Comparison of ENCODE assay signal across 1 cellular context in the genomic region with DNA sequence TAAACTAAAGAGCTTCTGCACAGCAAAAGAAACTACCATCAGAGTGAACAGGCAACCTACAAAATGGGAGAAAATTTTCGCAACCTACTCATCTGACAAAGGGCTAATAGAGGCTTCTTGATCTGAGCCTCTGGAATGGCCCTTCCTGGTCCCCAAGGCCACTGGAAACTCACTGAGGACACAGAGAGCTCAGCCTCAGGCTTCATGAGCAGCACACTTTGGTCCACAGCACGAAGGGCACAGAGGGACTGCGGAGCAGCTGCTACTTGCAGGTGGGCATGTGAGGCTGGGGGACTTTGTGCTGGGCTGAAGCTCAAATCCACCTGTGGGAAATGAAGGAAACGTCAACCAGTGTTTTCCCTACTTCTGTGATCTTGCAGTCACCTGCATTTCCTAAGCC.
TF ChIP-seq lines count a peak whose summit lies in the region.

No MANE protein-coding gene starts in this region.

TF ChIP-seq in HepG2, 621 proteins besides CTCF, POLR2A, EP300 and RAD21 (continued from another document):
- TF ChIP-seq, protein P1, sequence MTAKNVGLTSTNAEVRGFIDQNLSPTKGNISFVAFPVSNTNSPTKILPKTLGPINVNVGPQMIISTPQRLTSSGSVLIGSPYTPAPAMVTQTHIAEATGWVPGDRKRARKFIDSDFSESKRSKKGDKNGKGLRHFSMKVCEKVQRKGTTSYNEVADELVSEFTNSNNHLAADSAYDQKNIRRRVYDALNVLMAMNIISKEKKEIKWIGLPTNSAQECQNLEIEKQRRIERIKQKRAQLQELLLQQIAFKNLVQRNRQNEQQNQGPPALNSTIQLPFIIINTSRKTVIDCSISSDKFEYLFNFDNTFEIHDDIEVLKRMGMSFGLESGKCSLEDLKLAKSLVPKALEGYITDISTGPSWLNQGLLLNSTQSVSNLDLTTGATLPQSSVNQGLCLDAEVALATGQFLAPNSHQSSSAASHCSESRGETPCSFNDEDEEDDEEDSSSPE (CRISPR knock-in tag; IDR thresholded peaks at IDR 0.05) = no peak
- TF ChIP-seq TOE1 (CRISPR knock-in tag; IDR thresholded peaks at IDR 0.05) = no peak
- TF ChIP-seq ZNF207 (IDR thresholded peaks at IDR 0.05; ENCODE audit: borderline replicate concordance) = no peak
- peak; percentile 33; the same call in 1 of the 2 replicates for TF ChIP-seq SALL1 (CRISPR knock-in tag; IDR thresholded peaks at IDR 0.05)
- TF ChIP-seq ZNF333 (CRISPR knock-in tag; IDR thresholded peaks at IDR 0.05; ENCODE audit: borderline replicate concordance) = no peak
- TF ChIP-seq TCF7 (IDR thresholded peaks at IDR 0.05; ENCODE audit: low read depth) = no peak
- TF ChIP-seq, protein P2, sequence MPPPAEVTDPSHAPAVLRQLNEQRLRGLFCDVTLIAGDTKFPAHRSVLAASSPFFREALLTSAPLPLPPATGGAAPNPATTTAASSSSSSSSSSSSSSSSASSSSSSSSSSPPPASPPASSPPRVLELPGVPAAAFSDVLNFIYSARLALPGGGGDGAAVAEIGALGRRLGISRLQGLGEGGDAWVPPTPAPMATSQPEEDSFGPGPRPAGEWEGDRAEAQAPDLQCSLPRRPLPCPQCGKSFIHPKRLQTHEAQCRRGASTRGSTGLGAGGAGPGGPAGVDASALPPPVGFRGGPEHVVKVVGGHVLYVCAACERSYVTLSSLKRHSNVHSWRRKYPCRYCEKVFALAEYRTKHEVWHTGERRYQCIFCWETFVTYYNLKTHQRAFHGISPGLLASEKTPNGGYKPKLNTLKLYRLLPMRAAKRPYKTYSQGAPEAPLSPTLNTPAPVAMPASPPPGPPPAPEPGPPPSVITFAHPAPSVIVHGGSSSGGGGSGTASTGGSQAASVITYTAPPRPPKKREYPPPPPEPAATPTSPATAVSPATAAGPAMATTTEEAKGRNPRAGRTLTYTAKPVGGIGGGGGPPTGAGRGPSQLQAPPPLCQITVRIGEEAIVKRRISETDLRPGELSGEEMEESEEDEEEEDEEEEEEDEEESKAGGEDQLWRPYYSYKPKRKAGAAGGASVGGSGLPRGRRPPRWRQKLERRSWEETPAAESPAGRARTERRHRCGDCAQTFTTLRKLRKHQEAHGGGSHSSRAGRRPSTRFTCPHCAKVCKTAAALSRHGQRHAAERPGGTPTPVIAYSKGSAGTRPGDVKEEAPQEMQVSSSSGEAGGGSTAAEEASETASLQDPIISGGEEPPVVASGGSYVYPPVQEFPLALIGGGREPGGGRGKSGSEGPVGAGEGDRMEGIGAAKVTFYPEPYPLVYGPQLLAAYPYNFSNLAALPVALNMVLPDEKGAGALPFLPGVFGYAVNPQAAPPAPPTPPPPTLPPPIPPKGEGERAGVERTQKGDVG (CRISPR knock-in tag; IDR thresholded peaks at IDR 0.05; ENCODE audit: borderline replicate concordance) = no peak
- TF ChIP-seq POGZ (CRISPR knock-in tag; IDR thresholded peaks at IDR 0.05) = 0 out of 2 replicates have a peak, but pooled peaks have one; percentile 20
- TF ChIP-seq RCOR2 (CRISPR knock-in tag; IDR thresholded peaks at IDR 0.05) = no peak
- TF ChIP-seq HNF4A (CRISPR knock-in tag; IDR thresholded peaks at IDR 0.05) = peak; percentile 64
- TF ChIP-seq ZNF496 (CRISPR knock-in tag; IDR thresholded peaks at IDR 0.05; ENCODE audit: insufficient replicate concordance) = no peak
- TF ChIP-seq, protein P3, sequence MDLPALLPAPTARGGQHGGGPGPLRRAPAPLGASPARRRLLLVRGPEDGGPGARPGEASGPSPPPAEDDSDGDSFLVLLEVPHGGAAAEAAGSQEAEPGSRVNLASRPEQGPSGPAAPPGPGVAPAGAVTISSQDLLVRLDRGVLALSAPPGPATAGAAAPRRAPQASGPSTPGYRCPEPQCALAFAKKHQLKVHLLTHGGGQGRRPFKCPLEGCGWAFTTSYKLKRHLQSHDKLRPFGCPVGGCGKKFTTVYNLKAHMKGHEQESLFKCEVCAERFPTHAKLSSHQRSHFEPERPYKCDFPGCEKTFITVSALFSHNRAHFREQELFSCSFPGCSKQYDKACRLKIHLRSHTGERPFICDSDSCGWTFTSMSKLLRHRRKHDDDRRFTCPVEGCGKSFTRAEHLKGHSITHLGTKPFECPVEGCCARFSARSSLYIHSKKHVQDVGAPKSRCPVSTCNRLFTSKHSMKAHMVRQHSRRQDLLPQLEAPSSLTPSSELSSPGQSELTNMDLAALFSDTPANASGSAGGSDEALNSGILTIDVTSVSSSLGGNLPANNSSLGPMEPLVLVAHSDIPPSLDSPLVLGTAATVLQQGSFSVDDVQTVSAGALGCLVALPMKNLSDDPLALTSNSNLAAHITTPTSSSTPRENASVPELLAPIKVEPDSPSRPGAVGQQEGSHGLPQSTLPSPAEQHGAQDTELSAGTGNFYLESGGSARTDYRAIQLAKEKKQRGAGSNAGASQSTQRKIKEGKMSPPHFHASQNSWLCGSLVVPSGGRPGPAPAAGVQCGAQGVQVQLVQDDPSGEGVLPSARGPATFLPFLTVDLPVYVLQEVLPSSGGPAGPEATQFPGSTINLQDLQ (CRISPR knock-in tag; IDR thresholded peaks at IDR 0.05) = no peak
- TF ChIP-seq, protein P4, sequence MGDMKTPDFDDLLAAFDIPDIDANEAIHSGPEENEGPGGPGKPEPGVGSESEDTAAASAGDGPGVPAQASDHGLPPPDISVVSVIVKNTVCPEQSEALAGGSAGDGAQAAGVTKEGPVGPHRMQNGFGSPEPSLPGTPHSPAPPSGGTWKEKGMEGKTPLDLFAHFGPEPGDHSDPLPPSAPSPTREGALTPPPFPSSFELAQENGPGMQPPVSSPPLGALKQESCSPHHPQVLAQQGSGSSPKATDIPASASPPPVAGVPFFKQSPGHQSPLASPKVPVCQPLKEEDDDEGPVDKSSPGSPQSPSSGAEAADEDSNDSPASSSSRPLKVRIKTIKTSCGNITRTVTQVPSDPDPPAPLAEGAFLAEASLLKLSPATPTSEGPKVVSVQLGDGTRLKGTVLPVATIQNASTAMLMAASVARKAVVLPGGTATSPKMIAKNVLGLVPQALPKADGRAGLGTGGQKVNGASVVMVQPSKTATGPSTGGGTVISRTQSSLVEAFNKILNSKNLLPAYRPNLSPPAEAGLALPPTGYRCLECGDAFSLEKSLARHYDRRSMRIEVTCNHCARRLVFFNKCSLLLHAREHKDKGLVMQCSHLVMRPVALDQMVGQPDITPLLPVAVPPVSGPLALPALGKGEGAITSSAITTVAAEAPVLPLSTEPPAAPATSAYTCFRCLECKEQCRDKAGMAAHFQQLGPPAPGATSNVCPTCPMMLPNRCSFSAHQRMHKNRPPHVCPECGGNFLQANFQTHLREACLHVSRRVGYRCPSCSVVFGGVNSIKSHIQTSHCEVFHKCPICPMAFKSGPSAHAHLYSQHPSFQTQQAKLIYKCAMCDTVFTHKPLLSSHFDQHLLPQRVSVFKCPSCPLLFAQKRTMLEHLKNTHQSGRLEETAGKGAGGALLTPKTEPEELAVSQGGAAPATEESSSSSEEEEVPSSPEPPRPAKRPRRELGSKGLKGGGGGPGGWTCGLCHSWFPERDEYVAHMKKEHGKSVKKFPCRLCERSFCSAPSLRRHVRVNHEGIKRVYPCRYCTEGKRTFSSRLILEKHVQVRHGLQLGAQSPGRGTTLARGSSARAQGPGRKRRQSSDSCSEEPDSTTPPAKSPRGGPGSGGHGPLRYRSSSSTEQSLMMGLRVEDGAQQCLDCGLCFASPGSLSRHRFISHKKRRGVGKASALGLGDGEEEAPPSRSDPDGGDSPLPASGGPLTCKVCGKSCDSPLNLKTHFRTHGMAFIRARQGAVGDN (CRISPR knock-in tag; IDR thresholded peaks at IDR 0.05) = peak; percentile 39; the same call in 1 of the 2 replicates
- TF ChIP-seq MLLT10 (CRISPR knock-in tag; IDR thresholded peaks at IDR 0.05) = no peak
- TF ChIP-seq, protein P5, sequence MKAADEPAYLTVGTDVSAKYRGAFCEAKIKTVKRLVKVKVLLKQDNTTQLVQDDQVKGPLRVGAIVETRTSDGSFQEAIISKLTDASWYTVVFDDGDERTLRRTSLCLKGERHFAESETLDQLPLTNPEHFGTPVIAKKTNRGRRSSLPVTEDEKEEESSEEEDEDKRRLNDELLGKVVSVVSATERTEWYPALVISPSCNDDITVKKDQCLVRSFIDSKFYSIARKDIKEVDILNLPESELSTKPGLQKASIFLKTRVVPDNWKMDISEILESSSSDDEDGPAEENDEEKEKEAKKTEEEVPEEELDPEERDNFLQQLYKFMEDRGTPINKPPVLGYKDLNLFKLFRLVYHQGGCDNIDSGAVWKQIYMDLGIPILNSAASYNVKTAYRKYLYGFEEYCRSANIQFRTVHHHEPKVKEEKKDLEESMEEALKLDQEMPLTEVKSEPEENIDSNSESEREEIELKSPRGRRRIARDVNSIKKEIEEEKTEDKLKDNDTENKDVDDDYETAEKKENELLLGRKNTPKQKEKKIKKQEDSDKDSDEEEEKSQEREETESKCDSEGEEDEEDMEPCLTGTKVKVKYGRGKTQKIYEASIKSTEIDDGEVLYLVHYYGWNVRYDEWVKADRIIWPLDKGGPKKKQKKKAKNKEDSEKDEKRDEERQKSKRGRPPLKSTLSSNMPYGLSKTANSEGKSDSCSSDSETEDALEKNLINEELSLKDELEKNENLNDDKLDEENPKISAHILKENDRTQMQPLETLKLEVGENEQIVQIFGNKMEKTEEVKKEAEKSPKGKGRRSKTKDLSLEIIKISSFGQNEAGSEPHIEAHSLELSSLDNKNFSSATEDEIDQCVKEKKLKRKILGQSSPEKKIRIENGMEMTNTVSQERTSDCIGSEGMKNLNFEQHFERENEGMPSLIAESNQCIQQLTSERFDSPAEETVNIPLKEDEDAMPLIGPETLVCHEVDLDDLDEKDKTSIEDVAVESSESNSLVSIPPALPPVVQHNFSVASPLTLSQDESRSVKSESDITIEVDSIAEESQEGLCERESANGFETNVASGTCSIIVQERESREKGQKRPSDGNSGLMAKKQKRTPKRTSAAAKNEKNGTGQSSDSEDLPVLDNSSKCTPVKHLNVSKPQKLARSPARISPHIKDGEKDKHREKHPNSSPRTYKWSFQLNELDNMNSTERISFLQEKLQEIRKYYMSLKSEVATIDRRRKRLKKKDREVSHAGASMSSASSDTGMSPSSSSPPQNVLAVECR (CRISPR knock-in tag; IDR thresholded peaks at IDR 0.05; ENCODE audit: borderline replicate concordance) = no peak
- TF ChIP-seq, protein P6, sequence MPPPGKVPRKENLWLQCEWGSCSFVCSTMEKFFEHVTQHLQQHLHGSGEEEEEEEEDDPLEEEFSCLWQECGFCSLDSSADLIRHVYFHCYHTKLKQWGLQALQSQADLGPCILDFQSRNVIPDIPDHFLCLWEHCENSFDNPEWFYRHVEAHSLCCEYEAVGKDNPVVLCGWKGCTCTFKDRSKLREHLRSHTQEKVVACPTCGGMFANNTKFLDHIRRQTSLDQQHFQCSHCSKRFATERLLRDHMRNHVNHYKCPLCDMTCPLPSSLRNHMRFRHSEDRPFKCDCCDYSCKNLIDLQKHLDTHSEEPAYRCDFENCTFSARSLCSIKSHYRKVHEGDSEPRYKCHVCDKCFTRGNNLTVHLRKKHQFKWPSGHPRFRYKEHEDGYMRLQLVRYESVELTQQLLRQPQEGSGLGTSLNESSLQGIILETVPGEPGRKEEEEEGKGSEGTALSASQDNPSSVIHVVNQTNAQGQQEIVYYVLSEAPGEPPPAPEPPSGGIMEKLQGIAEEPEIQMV (CRISPR knock-in tag; IDR thresholded peaks at IDR 0.05; ENCODE audit: low read depth) = no peak
- TF ChIP-seq, protein P7, sequence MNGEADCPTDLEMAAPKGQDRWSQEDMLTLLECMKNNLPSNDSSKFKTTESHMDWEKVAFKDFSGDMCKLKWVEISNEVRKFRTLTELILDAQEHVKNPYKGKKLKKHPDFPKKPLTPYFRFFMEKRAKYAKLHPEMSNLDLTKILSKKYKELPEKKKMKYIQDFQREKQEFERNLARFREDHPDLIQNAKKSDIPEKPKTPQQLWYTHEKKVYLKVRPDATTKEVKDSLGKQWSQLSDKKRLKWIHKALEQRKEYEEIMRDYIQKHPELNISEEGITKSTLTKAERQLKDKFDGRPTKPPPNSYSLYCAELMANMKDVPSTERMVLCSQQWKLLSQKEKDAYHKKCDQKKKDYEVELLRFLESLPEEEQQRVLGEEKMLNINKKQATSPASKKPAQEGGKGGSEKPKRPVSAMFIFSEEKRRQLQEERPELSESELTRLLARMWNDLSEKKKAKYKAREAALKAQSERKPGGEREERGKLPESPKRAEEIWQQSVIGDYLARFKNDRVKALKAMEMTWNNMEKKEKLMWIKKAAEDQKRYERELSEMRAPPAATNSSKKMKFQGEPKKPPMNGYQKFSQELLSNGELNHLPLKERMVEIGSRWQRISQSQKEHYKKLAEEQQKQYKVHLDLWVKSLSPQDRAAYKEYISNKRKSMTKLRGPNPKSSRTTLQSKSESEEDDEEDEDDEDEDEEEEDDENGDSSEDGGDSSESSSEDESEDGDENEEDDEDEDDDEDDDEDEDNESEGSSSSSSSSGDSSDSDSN (CRISPR knock-in tag; IDR thresholded peaks at IDR 0.05) = no peak
- no peak for TF ChIP-seq EED (CRISPR knock-in tag; IDR thresholded peaks at IDR 0.05)
- no peak for TF ChIP-seq ASH2L (IDR thresholded peaks at IDR 0.05; ENCODE audit: insufficient read length, low read depth, low read length)
- no peak for TF ChIP-seq ZNF709 (CRISPR knock-in tag; IDR thresholded peaks at IDR 0.05)
- no peak for TF ChIP-seq MXD4 (CRISPR knock-in tag; IDR thresholded peaks at IDR 0.05)
- TF ChIP-seq, protein P8, sequence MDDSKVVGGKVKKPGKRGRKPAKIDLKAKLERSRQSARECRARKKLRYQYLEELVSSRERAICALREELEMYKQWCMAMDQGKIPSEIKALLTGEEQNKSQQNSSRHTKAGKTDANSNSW (CRISPR knock-in tag; IDR thresholded peaks at IDR 0.05; ENCODE audit: borderline replicate concordance) = no peak
- no peak for TF ChIP-seq NFE2 (CRISPR knock-in tag; IDR thresholded peaks at IDR 0.05)
